18 cellular contexts compared by ENCODE assay signal in the genomic region with DNA sequence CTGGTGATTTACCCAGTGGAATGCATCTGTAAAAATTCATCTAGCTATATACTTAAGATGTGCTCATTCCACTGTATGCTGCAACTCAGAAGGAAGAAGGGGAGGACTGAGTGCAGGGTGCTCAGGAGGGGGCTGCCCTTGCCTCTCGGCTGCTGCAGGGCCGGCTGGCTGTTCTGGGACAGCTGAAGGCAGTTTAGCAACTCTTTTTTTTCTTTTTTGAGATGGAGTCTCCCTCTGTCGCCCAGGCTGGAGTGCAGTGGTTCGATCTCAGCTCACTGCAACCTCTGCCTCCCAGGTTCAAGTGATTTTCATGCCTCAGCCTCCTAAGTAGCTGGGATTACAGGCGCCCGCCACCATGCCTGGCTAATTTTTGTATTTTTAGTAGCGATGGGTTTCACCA. TPM values are rescaled to one million over a fixed set of nuclear protein-coding genes. Genes with fewer than 3 reads are reported as not detected.
"Had no signal": no experiment of that assay in that cellular context is flagged by ENCODE, and none has a peak within 500 bp of the region (broad histone marks: within the 10 kb centered on the region; RNA-seq: fewer than 3 reads in every experiment).

No MANE protein-coding gene starts in this region.

RNA-seq across cellular contexts. Expression of a gene that starts 6.7 kb away (rescaled TPM):
- total RNA-seq: heart left ventricle; kidney; left colon; left lung; lower leg skin; mammary epithelial cell; mucosa of gallbladder; naive thymus-derived CD8-positive, alpha-beta T cell; omental fat pad; pancreas; smooth muscle cell; stomach; testis; thyroid gland; transverse colon; upper lobe of left lung had no signal
- polyA plus RNA-seq: heart left ventricle, immature natural killer cell, mammary epithelial cell, neural cell, pancreas, smooth muscle cell, stomach had no signal

RNA-seq across cellular contexts. Expression of a gene that starts 6.9 kb away (rescaled TPM):
- total RNA-seq: heart left ventricle; kidney; left colon; left lung; lower leg skin; mammary epithelial cell; mucosa of gallbladder; naive thymus-derived CD8-positive, alpha-beta T cell; omental fat pad; smooth muscle cell; stomach; thyroid gland; transverse colon; upper lobe of left lung had no signal
- polyA plus RNA-seq: heart left ventricle; immature natural killer cell; mammary epithelial cell; naive thymus-derived CD8-positive, alpha-beta T cell; neural cell; smooth muscle cell; stomach had no signal

RNA-seq across cellular contexts. Expression of a gene that starts 12.6 kb away (rescaled TPM):
- total RNA-seq: kidney; left colon; left lung; lower leg skin; mammary epithelial cell; mucosa of gallbladder; naive thymus-derived CD8-positive, alpha-beta T cell; omental fat pad; pancreas; smooth muscle cell; stomach; thyroid gland; transverse colon; upper lobe of left lung had no signal
- polyA plus RNA-seq: immature natural killer cell; mammary epithelial cell; naive thymus-derived CD8-positive, alpha-beta T cell; smooth muscle cell; stomach had no signal
